21 cellular contexts compared by ENCODE assay signal in the genomic region with DNA sequence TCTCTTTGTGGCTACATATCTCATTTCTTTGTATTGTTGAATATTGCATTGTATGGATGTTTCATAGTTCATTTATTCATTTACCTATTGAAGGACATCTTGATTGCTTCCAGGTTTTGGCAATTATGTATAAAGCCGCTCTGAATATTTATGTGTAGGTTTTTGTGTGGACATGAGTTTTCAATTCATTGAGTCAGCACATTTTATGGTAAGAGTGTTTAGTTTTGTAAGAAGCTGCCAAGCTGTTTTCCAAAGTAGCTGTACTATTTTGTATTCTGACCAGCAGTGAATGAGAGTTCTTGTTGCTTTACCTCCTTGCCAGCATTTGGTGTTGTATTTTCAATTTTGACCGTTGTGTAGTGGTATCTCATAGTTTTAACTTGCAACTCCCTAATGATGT. TPM values are rescaled to one million over a fixed set of nuclear protein-coding genes. Genes with fewer than 3 reads are reported as not detected.
DNase-seq lines count a peak whose midpoint lies in the region; ATAC-seq, FAIRE-seq and TF ChIP-seq lines count a peak whose summit lies in the region.
"Had no signal": no experiment of that assay in that cellular context is flagged by ENCODE, and none has a peak within 500 bp of the region (broad histone marks: within the 10 kb centered on the region; RNA-seq: fewer than 3 reads in every experiment).

No MANE protein-coding gene starts in this region.

- H3K4me1 ChIP-seq in A549 (peaks cover 8% of the 10 kb centered on the region; the same call in 2 of the 3 replicates), adipocyte (ENCODE audit: control insufficient read depth, insufficient read depth, low read length) (peaks cover 23% of the 10 kb centered on the region), hepatocyte (ENCODE audit: insufficient read depth) (no peaks in the 10 kb centered on the region), left lung (peaks cover 0 to 25% of the 10 kb centered on the region in 2 donors), small intestine (ENCODE audit: control insufficient read depth in 2 of 2, insufficient read depth in 1 of 2, low read depth in 1 of 2, low read length in 1 of 2) (no peaks in the 10 kb centered on the region)
- H3K4me1 ChIP-seq in CD8-positive, alpha-beta T cell (ENCODE audit: insufficient read depth, low read length): peaks cover 6% of the 10 kb centered on the region

- H3K9me3 ChIP-seq in A549: no peaks in the 10 kb centered on the region
- H3K9me3 ChIP-seq in CD8-positive, alpha-beta T cell (ENCODE audit: low read length): no peaks in the 10 kb centered on the region
- H3K9me3 ChIP-seq in adipocyte (ENCODE audit: control insufficient read depth, low read length): no peaks in the 10 kb centered on the region
- H3K9me3 ChIP-seq in hepatocyte (ENCODE audit: low read depth): no peaks in the 10 kb centered on the region
- no peaks in the 10 kb centered on the region for H3K9me3 ChIP-seq in left lung
- no peaks in the 10 kb centered on the region for H3K9me3 ChIP-seq in small intestine (ENCODE audit: control insufficient read depth, low read depth)
- H3K9me3 ChIP-seq: esophagus muscularis mucosa had no signal

- no peaks in the 10 kb centered on the region for H3K9me2 ChIP-seq in hepatocyte (replicated peaks; ENCODE audit: insufficient read depth)

- H3K27me3 Mint-ChIP-seq in CD8-positive, alpha-beta T cell (ENCODE audit: low read depth): no peaks in the 10 kb centered on the region
- H3K27me3 Mint-ChIP-seq: activated CD4-positive, alpha-beta T cell treated with anti-CD3 and anti-CD28 coated beads for 36 hours; activated naive CD4-positive, alpha-beta T cell treated with anti-CD3 and anti-CD28 coated beads, Interleukin-2, amount 50 U/mL, for 24 hours had no signal

- H3K27ac ChIP-seq in A549 (no peak overlapping the region), hepatocyte (peak overlapping the region; percentile 5), left lung (no peak overlapping the region), small intestine (ENCODE audit: low read depth in 1 of 2, low read length in 1 of 2) (no peak overlapping the region)
- H3K27ac ChIP-seq in CD8-positive, alpha-beta T cell (ENCODE audit: low read depth, low read length): no peak overlapping the region
- H3K27ac ChIP-seq: esophagus muscularis mucosa had no signal

- no peak for TF ChIP-seq EP300 in A549 (IDR thresholded peaks at IDR 0.05)

- H3K4me1 Mint-ChIP-seq in CD8-positive, alpha-beta T cell (ENCODE audit: low read depth): peaks cover 44% of the 10 kb centered on the region

- H3K9ac ChIP-seq in adipocyte (ENCODE audit: low read length): no peak overlapping the region

- H3K79me2 ChIP-seq in hepatocyte: peaks cover 95% of the 10 kb centered on the region

- H3K4me3 ChIP-seq in A549 (no peak overlapping the region), adipocyte (ENCODE audit: low read length) (no peak overlapping the region), hepatocyte (no peak overlapping the region), left lung (no peak overlapping the region), small intestine (ENCODE audit: low read depth in 1 of 2, low read length in 2 of 2) (no peak overlapping the region)
- no peak overlapping the region for H3K4me3 ChIP-seq in CD8-positive, alpha-beta T cell (ENCODE audit: low read depth, low read length)
- H3K4me3 ChIP-seq: esophagus muscularis mucosa had no signal

- H3K27ac Mint-ChIP-seq in CD8-positive, alpha-beta T cell: peak overlapping the region; percentile 66
- H3K27ac Mint-ChIP-seq: activated CD4-positive, alpha-beta T cell treated with anti-CD3 and anti-CD28 coated beads for 36 hours; activated T-helper 1 cell treated with anti-CD3 and anti-CD28 coated beads, Interleukin-12 subunit alpha, Interleukin-12 subunit beta, Interleukin-2, Interleukin-4 antibody, amounts not matched to agents 30 ng/mL and 10 ng/mL and 1 ng/mL, durations not matched to agents 14 hours and 24 hours and 36 hours had no signal

- H3K4me2 ChIP-seq in A549 (no peak overlapping the region), hepatocyte (peak overlapping the region; percentile 14)

- TF ChIP-seq POLR2A in A549 (IDR thresholded peaks at IDR 0.05; ENCODE audit: low read length): no peak

- no peak for FAIRE-seq in A549 (lab: Jason Lieb, UNC)
- no peak for FAIRE-seq in small intestine (lab: Jason Lieb, UNC)
- FAIRE-seq: TTC549 had no signal

- TF ChIP-seq RAD21 in A549 (conservative IDR thresholded peaks at IDR 0.05 in 1 of 2, IDR thresholded peaks at IDR 0.05 in 1 of 2): no peak

- no peaks in the 10 kb centered on the region for H3K9me3 Mint-ChIP-seq in CD8-positive, alpha-beta T cell
- H3K9me3 Mint-ChIP-seq: activated naive CD4-positive, alpha-beta T cell treated with anti-CD3 and anti-CD28 coated beads, Interleukin-2, amount 50 U/mL, for 24 hours; activated T-helper 1 cell treated with anti-CD3 and anti-CD28 coated beads, Interleukin-12 subunit alpha, Interleukin-12 subunit beta, Interleukin-2, Interleukin-4 antibody, amounts not matched to agents 30 ng/mL and 10 ng/mL and 1 ng/mL, durations not matched to agents 14 hours and 24 hours and 36 hours had no signal

- intact Hi-C loops in CD8-positive, alpha-beta T cell (cut with DNase I, micrococcal nuclease): no loop called here
- intact Hi-C loops in left lung (cut with DNase I): no loop called here

- H3K27me3 ChIP-seq in CD8-positive, alpha-beta T cell (ENCODE audit: insufficient read depth, low read length): no peaks in the 10 kb centered on the region
- H3K27me3 ChIP-seq in adipocyte (replicated peaks; ENCODE audit: control insufficient read depth, insufficient read depth, low read length) (no peaks in the 10 kb centered on the region), hepatocyte (no peaks in the 10 kb centered on the region), left lung (no peaks in the 10 kb centered on the region), small intestine (ENCODE audit: control insufficient read depth in 2 of 2, insufficient read depth in 2 of 2, low read length in 2 of 2) (no peaks in the 10 kb centered on the region)
- H3K27me3 ChIP-seq: esophagus muscularis mucosa had no signal

- H3K36me3 Mint-ChIP-seq in CD8-positive, alpha-beta T cell: peaks cover 47% of the 10 kb centered on the region

- no peak for ATAC-seq in A549
- ATAC-seq in CD8-positive, alpha-beta T cell: no peak
- ATAC-seq in left lung: no peak
- ATAC-seq in omental fat pad (ENCODE audit: low FRiP score): no peak
- ATAC-seq: activated CD4-positive, alpha-beta T cell treated with anti-CD3 and anti-CD28 coated beads for 36 hours; Right ventricle myocardium inferior had no signal

- CTCF ChIA-PET in A549 (lab: Yijun Ruan, JAX): interaction anchor here (1.0 to 1.6 kb wide), 3 partner anchors 10 to 104 kb away, joined by 4 to 6 read pairs (median 6); no protein-coding TSS in a partner anchor
- CTCF ChIA-PET in CD8-positive, alpha-beta T cell (lab: Charles Lee): interaction anchor here (1.8 kb wide), 1 partner anchor 77 kb away, joined by 4 read pairs; no protein-coding TSS in a partner anchor

- DNase-seq in A549 (ENCODE audit: low read depth in 1 of 2, low spot score in 1 of 2): no peak
- DNase-seq in CD8-positive, alpha-beta T cell: no peak
- DNase-seq in adipocyte (ENCODE audit: low read depth): peak; percentile 36
- no peak for DNase-seq in hepatocyte (ENCODE audit: low spot score)
- no peak for DNase-seq in left lung
- no peak for DNase-seq in iPS-NIHi11 (ENCODE audit: low spot score)
- DNase-seq in small intestine: no peak
- no peak for DNase-seq in omental fat pad (ENCODE audit: low spot score)
- DNase-seq: ACHN; activated CD4-positive, alpha-beta T cell treated with anti-CD3 and anti-CD28 coated beads for 36 hours; Kasumi-1; NCI-H1694 treated with DMSO at 0.1 percent for 48 hours; NCI-H2227 treated with DMSO at 0.1 percent for 48 hours; NCI-H774; OCI-M1; substantia nigra had no signal

- H4K20me1 ChIP-seq in hepatocyte (ENCODE audit: insufficient read depth, poor library complexity, severe bottlenecking): peaks cover 47% of the 10 kb centered on the region

- H3K36me3 ChIP-seq in CD8-positive, alpha-beta T cell (ENCODE audit: insufficient read depth, low read length): peaks cover under 1% of the 10 kb centered on the region
- peaks cover 2% of the 10 kb centered on the region for H3K36me3 ChIP-seq in adipocyte (ENCODE audit: control insufficient read depth, insufficient read depth, low read length, severe bottlenecking)
- H3K36me3 ChIP-seq in hepatocyte (replicated peaks; ENCODE audit: insufficient read depth, low read depth): no peaks in the 10 kb centered on the region
- peaks cover 0 to 14% of the 10 kb centered on the region in 2 donors for H3K36me3 ChIP-seq in left lung
- H3K36me3 ChIP-seq in small intestine (ENCODE audit: control insufficient read depth in 2 of 2, insufficient read depth in 2 of 2, low read length in 2 of 2): no peaks in the 10 kb centered on the region

- WGBS in A549 (ENCODE audit: missing lambda C conversion rate): 94% methylated on average over 2 of the region's 2 CpGs
- 77% methylated on average over 2 of the region's 2 CpGs for WGBS in hepatocyte (ENCODE audit: low lambda C conversion rate, missing lambda C conversion rate)
- WGBS in small intestine, 3 donors: 72 to 87% (median 82%) methylated on average over 2 of the region's 2 CpGs

- no peak for TF ChIP-seq CTCF in A549 (IDR thresholded peaks at IDR 0.05)
- TF ChIP-seq CTCF in CD8-positive, alpha-beta T cell (IDR thresholded peaks at IDR 0.05): no peak
- no peak for TF ChIP-seq CTCF in hepatocyte (IDR thresholded peaks at IDR 0.05; ENCODE audit: poor library complexity)
- TF ChIP-seq CTCF in left lung (IDR thresholded peaks at IDR 0.05): no peak
- TF ChIP-seq CTCF in omental fat pad (IDR thresholded peaks at IDR 0.05): no peak

- H2AFZ ChIP-seq in hepatocyte: no peak overlapping the region

- POLR2A ChIA-PET in A549 (lab: Yijun Ruan, JAX): no interaction called here
- POLR2A ChIA-PET in CD8-positive, alpha-beta T cell (lab: Charles Lee): no interaction called here

- H3K4me3 Mint-ChIP-seq in CD8-positive, alpha-beta T cell: no peak overlapping the region
- H3K4me3 Mint-ChIP-seq: activated CD4-positive, alpha-beta T cell treated with anti-CD3 and anti-CD28 coated beads for 36 hours; activated naive CD4-positive, alpha-beta T cell treated with anti-CD3 and anti-CD28 coated beads, Interleukin-2, amount 50 U/mL, for 24 hours; activated T-helper 1 cell treated with anti-CD3 and anti-CD28 coated beads, Interleukin-12 subunit alpha, Interleukin-12 subunit beta, Interleukin-2, Interleukin-4 antibody, amounts not matched to agents 30 ng/mL and 10 ng/mL and 1 ng/mL, durations not matched to agents 14 hours and 24 hours and 36 hours had no signal

TF ChIP-seq in A549, 52 proteins besides CTCF, POLR2A, EP300 and RAD21 (continues in another document):
- TF ChIP-seq HDAC2 (IDR thresholded peaks at IDR 0.05): no peak

RNA-seq across cellular contexts. Expression of a gene that starts 39.2 kb away (rescaled TPM):
- polyA plus RNA-seq in A549 (2011; rRNA removed): 42.8 and 48.0 TPM in 2 replicates
- polyA plus RNA-seq in A549 (2012; cell fraction: cytosol; rRNA removed): 34.5 and 41.2 TPM in 2 replicates
- 120 and 122 TPM in 2 replicates for polyA plus RNA-seq in A549 (2012; cell fraction: nucleus; rRNA removed)
- polyA plus RNA-seq in A549 (2017; fragmentation: RNase III; extraction: RNeasy Plus Mini Kit Qiagen cat#74134 plus additional on column Dnase treatment): 34.5 TPM in 3 replicates
- 89.4 and 97.8 TPM in 2 replicates for polyA minus RNA-seq in A549 (2011; rRNA and poly(A)+ RNA removed)
- 100 to 1,000 TPM; 412 to 431 TPM for total RNA-seq in CD8-positive, alpha-beta T cell
- total RNA-seq in hepatocyte: 41.3 and 51.2 TPM in 2 replicates
- 18.7 and 19.7 TPM in 2 replicates for polyA plus RNA-seq in hepatocyte
- total RNA-seq in left lung: 10 to 100 TPM; 71.0 to 85.4 TPM
- polyA plus RNA-seq in small intestine: 10 to 100 TPM; 19.2 to 25.4 (median 23.9) TPM
- 10 to 100 TPM; 47.4 to 83.6 (median 56.6) TPM for total RNA-seq in omental fat pad
